Comparison of ENCODE assay signal across 8 cellular contexts in the genomic region with DNA sequence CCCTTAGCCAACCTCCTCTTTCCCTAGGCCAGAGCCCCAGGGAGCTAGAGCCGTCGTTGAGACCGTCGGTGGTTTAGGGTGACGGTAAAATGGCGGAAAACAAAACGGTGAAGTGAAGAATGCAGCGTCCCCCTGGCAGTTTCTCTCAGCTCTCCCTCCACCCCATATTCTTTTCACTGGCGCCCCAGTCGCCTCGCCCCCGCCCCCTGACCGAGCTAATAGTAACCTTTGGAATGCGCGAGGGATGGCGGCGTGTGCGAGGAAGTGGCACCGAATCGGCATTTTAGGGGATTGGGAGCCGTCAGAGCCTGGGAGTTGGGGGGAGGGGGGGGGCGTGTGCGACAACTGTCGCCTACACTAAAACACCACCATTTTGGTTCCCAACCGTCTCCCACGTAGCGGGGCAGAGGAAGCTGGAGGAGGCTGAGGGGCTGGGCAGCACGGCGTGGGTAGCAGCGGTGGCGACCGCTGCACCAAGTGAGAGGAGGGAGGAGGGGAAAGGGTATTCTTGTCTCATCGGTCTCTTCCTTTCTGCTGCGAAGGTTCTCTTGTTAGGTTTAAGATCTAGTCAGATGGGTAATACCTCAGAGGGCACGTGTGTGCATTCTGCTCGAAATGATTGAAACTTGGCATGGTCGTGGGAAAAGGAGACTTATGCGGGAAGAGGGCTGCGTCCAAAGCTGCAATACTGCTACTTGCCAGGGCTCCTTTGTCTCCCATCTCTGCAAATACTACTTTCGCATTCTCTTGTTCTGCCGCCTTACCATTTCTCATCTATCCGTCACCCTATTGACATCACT. TPM values are rescaled to one million over a fixed set of nuclear protein-coding genes. Genes with fewer than 3 reads are reported as not detected.
DNase-seq lines count a peak whose midpoint lies in the region; ATAC-seq and TF ChIP-seq lines count a peak whose summit lies in the region.

No MANE protein-coding gene starts in this region.

- H3K36me3 Mint-ChIP-seq in activated naive CD4-positive, alpha-beta T cell treated with anti-CD3 and anti-CD28 coated beads, Interleukin-2, amount 10 ng/mL, durations not matched to agents 7 days and 5 days: no peaks in the 10 kb centered on the region

- H3K27ac ChIP-seq in caudate nucleus (ENCODE audit: low read depth, low read length): peak overlapping the region; percentile 65
- no peak overlapping the region for H3K27ac ChIP-seq in liver (ENCODE audit: low read depth in 1 of 2, low read length in 2 of 2)
- peak overlapping the region in 4 of 5 donors; percentile 5 to 72 (median 51) for H3K27ac ChIP-seq in stomach

- H3K4me3 Mint-ChIP-seq in activated naive CD4-positive, alpha-beta T cell treated with anti-CD3 and anti-CD28 coated beads, Interleukin-2, amount 10 ng/mL, durations not matched to agents 7 days and 5 days: peak overlapping the region; percentile 82

- H3K4me3 ChIP-seq in liver (ENCODE audit: low read depth in 1 of 3, low read length in 3 of 3): peak overlapping the region; percentile 42 to 76 (median 51)
- peak overlapping the region; percentile 49 to 61 (median 54) for H3K4me3 ChIP-seq in stomach

- TF ChIP-seq CTCF in liver (IDR thresholded peaks at IDR 0.05; ENCODE audit: low read depth, low read length, missing input control) (no peak), stomach (IDR thresholded peaks at IDR 0.05) (no peak)

- WGBS in liver: 2% methylated on average over 42 of the region's 42 CpGs
- WGBS in stomach, 5 donors: 0 to 46% (median 5%) methylated on average over 29 to 42 of the region's 42 CpGs

- DNase-seq in activated naive CD4-positive, alpha-beta T cell treated with anti-CD3 and anti-CD28 coated beads, Interleukin-2, amount 10 ng/mL, durations not matched to agents 7 days and 5 days: no peak
- DNase-seq in activated naive CD4-positive, alpha-beta T cell (lab: John Stamatoyannopoulos, UW): no peak
- DNase-seq in NCI-H82 treated with DMSO at 0.1 percent for 48 hours (lab: John Stamatoyannopoulos, UW; ENCODE audit: unreplicated experiment) (peak; percentile 32), caudate nucleus (lab: John Stamatoyannopoulos, UW) (peak in 32 of 61 donors; percentile 0 to 37 (median 9)), stomach (no peak)

- peak overlapping the region; percentile 78 for H3K27ac Mint-ChIP-seq in activated naive CD4-positive, alpha-beta T cell treated with anti-CD3 and anti-CD28 coated beads, Interleukin-2, amount 10 ng/mL, durations not matched to agents 7 days and 5 days

- H3K4me1 Mint-ChIP-seq in activated naive CD4-positive, alpha-beta T cell treated with anti-CD3 and anti-CD28 coated beads, Interleukin-2, amount 10 ng/mL, durations not matched to agents 7 days and 5 days: peaks cover 12% of the 10 kb centered on the region

- ATAC-seq in HG02885 (IDR thresholded peaks at IDR 0.05; ENCODE audit: poor library complexity, unreplicated experiment) (peak; percentile 52), GM19467 (IDR thresholded peaks at IDR 0.05; ENCODE audit: unreplicated experiment) (no peak)

- peaks cover 0 to 9% (median 4%) of the 10 kb centered on the region in 4 donors for H3K4me1 ChIP-seq in liver (ENCODE audit: control insufficient read depth in 4 of 4, insufficient read depth in 4 of 4, low read length in 3 of 4)
- no peaks in the 10 kb centered on the region for H3K4me1 ChIP-seq in stomach

- TF ChIP-seq RAD21 in liver (IDR thresholded peaks at IDR 0.05): no peak

- no peak for TF ChIP-seq EP300 in stomach (IDR thresholded peaks at IDR 0.05)

- intact Hi-C loops in stomach (cut with DNase I; ENCODE audit: low total_unique reads): no loop called here

- peaks cover 21% of the 10 kb centered on the region for H3K27me3 Mint-ChIP-seq in activated naive CD4-positive, alpha-beta T cell treated with anti-CD3 and anti-CD28 coated beads, Interleukin-2, amount 10 ng/mL, durations not matched to agents 7 days and 5 days

- no peaks in the 10 kb centered on the region for H3K9me3 ChIP-seq in liver (ENCODE audit: control insufficient read depth in 4 of 4, low read length in 3 of 4)
- H3K9me3 ChIP-seq in stomach: no peaks in the 10 kb centered on the region

- no peaks in the 10 kb centered on the region for H3K9me3 Mint-ChIP-seq in activated naive CD4-positive, alpha-beta T cell treated with anti-CD3 and anti-CD28 coated beads, Interleukin-2, amount 10 ng/mL, durations not matched to agents 7 days and 5 days

- H3K27me3 ChIP-seq in liver (ENCODE audit: control insufficient read depth in 4 of 4, insufficient read depth in 4 of 4, low read length in 3 of 4): peaks cover 0 to 3% (median 0%) of the 10 kb centered on the region in 4 donors
- peaks cover 0 to 6% (median 0%) of the 10 kb centered on the region in 3 donors for H3K27me3 ChIP-seq in stomach

- peak overlapping the region in 1 of 2 donors; percentile 13 for H3K9ac ChIP-seq in liver (ENCODE audit: low read depth in 1 of 2, low read length in 2 of 2)

- H3K36me3 ChIP-seq in liver (ENCODE audit: control insufficient read depth in 4 of 4, insufficient read depth in 3 of 4, low read depth in 1 of 4, low read length in 3 of 4) (no peaks in the 10 kb centered on the region), stomach (no peaks in the 10 kb centered on the region)

- TF ChIP-seq POLR2A in stomach (IDR thresholded peaks at IDR 0.05): no peak

- CTCF ChIA-PET in activated naive CD4-positive, alpha-beta T cell treated with anti-CD3 and anti-CD28 coated beads, Interleukin-2, amount 10 ng/mL, durations not matched to agents 7 days and 5 days (lab: Charles Lee): no interaction called here

TF ChIP-seq in liver, 16 proteins besides CTCF, POLR2A, EP300 and RAD21:
- TF ChIP-seq GABPA (IDR thresholded peaks at IDR 0.05 in 1 of 2, conservative IDR thresholded peaks at IDR 0.05 in 1 of 2) (no peak), JUND (IDR thresholded peaks at IDR 0.05) (no peak), TAF1 (conservative IDR thresholded peaks at IDR 0.05) (no peak), EGR1 (IDR thresholded peaks at IDR 0.05; ENCODE audit: low read depth in 2 of 2) (no peak), FOXA2 (IDR thresholded peaks at IDR 0.05) (no peak), NR2F2 (IDR thresholded peaks at IDR 0.05) (no peak), FOXA1 (IDR thresholded peaks at IDR 0.05) (no peak), HNF4G (IDR thresholded peaks at IDR 0.05) (no peak), HNF4A (conservative IDR thresholded peaks at IDR 0.05) (no peak), SP1 (IDR thresholded peaks at IDR 0.05) (no peak), YY1 (IDR thresholded peaks at IDR 0.05) (no peak)
- TF ChIP-seq, protein P1, sequence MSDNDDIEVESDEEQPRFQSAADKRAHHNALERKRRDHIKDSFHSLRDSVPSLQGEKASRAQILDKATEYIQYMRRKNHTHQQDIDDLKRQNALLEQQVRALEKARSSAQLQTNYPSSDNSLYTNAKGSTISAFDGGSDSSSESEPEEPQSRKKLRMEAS (IDR thresholded peaks at IDR 0.05): no peak
- TF ChIP-seq, protein P2, sequence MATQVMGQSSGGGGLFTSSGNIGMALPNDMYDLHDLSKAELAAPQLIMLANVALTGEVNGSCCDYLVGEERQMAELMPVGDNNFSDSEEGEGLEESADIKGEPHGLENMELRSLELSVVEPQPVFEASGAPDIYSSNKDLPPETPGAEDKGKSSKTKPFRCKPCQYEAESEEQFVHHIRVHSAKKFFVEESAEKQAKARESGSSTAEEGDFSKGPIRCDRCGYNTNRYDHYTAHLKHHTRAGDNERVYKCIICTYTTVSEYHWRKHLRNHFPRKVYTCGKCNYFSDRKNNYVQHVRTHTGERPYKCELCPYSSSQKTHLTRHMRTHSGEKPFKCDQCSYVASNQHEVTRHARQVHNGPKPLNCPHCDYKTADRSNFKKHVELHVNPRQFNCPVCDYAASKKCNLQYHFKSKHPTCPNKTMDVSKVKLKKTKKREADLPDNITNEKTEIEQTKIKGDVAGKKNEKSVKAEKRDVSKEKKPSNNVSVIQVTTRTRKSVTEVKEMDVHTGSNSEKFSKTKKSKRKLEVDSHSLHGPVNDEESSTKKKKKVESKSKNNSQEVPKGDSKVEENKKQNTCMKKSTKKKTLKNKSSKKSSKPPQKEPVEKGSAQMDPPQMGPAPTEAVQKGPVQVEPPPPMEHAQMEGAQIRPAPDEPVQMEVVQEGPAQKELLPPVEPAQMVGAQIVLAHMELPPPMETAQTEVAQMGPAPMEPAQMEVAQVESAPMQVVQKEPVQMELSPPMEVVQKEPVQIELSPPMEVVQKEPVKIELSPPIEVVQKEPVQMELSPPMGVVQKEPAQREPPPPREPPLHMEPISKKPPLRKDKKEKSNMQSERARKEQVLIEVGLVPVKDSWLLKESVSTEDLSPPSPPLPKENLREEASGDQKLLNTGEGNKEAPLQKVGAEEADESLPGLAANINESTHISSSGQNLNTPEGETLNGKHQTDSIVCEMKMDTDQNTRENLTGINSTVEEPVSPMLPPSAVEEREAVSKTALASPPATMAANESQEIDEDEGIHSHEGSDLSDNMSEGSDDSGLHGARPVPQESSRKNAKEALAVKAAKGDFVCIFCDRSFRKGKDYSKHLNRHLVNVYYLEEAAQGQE (IDR thresholded peaks at IDR 0.05): no peak
- TF ChIP-seq, protein P3, sequence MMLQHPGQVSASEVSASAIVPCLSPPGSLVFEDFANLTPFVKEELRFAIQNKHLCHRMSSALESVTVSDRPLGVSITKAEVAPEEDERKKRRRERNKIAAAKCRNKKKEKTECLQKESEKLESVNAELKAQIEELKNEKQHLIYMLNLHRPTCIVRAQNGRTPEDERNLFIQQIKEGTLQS (IDR thresholded peaks at IDR 0.05): no peak
- TF ChIP-seq, protein P4, sequence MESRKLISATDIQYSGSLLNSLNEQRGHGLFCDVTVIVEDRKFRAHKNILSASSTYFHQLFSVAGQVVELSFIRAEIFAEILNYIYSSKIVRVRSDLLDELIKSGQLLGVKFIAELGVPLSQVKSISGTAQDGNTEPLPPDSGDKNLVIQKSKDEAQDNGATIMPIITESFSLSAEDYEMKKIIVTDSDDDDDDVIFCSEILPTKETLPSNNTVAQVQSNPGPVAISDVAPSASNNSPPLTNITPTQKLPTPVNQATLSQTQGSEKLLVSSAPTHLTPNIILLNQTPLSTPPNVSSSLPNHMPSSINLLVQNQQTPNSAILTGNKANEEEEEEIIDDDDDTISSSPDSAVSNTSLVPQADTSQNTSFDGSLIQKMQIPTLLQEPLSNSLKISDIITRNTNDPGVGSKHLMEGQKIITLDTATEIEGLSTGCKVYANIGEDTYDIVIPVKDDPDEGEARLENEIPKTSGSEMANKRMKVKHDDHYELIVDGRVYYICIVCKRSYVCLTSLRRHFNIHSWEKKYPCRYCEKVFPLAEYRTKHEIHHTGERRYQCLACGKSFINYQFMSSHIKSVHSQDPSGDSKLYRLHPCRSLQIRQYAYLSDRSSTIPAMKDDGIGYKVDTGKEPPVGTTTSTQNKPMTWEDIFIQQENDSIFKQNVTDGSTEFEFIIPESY (IDR thresholded peaks at IDR 0.05): no peak

RNA-seq across cellular contexts. Expression of a gene that starts 0.8 kb away (rescaled TPM):
- total RNA-seq in liver: 10 to 100 TPM in 1 of 2 donors, 1 to 10 TPM in 1; 1.3 to 11.4 TPM
- under 1 TPM; 0.21 to 0.69 TPM for polyA plus RNA-seq in liver
- 10 to 100 TPM in 1 of 5 donors, 1 to 10 TPM in 3, under 1 TPM in 1; under 0.01 to 26.6 (median 6.4) TPM for total RNA-seq in stomach
- 1 to 10 TPM in 2 of 3 donors, under 1 TPM in 1; 0.93 to 2.4 (median 1.6) TPM for polyA plus RNA-seq in stomach

RNA-seq across cellular contexts. Expression of a gene that starts 1.0 kb away (rescaled TPM):
- total RNA-seq in liver: under 1 TPM in 1 of 2 donors, not detected in 1; 0.05 TPM
- polyA plus RNA-seq in liver: not detected
- not detected for total RNA-seq in stomach
- polyA plus RNA-seq in stomach: not detected

Comparison
In these comparisons a context has a peak if more than half of its experiments do, and no peak if none do; other contexts are left out.
1. DNase-seq: peak in NCI-H82 treated with DMSO at 0.1 percent for 48 hours (single experiment) and caudate nucleus (32 of 61); none in activated naive CD4-positive, alpha-beta T cell treated with anti-CD3 and anti-CD28 coated beads, Interleukin-2, amount 10 ng/mL, durations not matched to agents 7 days and 5 days (single experiment), activated naive CD4-positive, alpha-beta T cell (0 of 4) and stomach (single experiment).
2. H3K27ac ChIP-seq: peak in caudate nucleus (single experiment) and stomach (4 of 5); none in liver (0 of 2).